ENCODE assay signal across 19 cellular contexts in genomic region chr18:12098389-12098788, GRCh38. TPM values are rescaled to one million over a fixed set of nuclear protein-coding genes. Genes with fewer than 3 reads are reported as not detected.
DNase-seq lines count a peak whose midpoint lies in the region; ATAC-seq and TF ChIP-seq lines count a peak whose summit lies in the region.
"Had no signal": no experiment of that assay in that cellular context is flagged by ENCODE, and none has a peak within 500 bp of the region (broad histone marks: within the 10 kb centered on the region; RNA-seq: fewer than 3 reads in every experiment).

No MANE protein-coding gene starts in this region.

- H3K27ac ChIP-seq in RWPE1, result no peak overlapping the region
- H3K27ac ChIP-seq: 22Rv1, HL-60 had no signal

- peaks cover 17% of the 10 kb centered on the region for H3K27me3 Mint-ChIP-seq in activated CD4-positive, alpha-beta T cell treated with anti-CD3 and anti-CD28 coated beads for 36 hours
- peaks cover 30% of the 10 kb centered on the region for H3K27me3 Mint-ChIP-seq in activated T-helper 17 cell treated with anti-CD3 and anti-CD28 coated beads, Interleukin-2, amount 50 U/mL, for 72 hours

- CTCF ChIA-PET in activated CD4-positive, alpha-beta T cell treated with anti-CD3 and anti-CD28 coated beads for 36 hours (lab: Charles Lee), result interaction anchor here (0.6 kb wide), 1 partner anchor 674 kb away, joined by 3 read pairs; no protein-coding TSS in a partner anchor
- CTCF ChIA-PET in RWPE1 (lab: Yijun Ruan, JAX), result no interaction called here

- intact Hi-C loops in activated CD4-positive, alpha-beta T cell treated with anti-CD3 and anti-CD28 coated beads for 36 hours (cut with DNase I, micrococcal nuclease), result loop anchor here in 1 of 2 experiments (10.0 kb wide), 1 partner anchor 136 kb away; no protein-coding TSS in a partner anchor

- peaks cover 3% of the 10 kb centered on the region for H3K9me3 Mint-ChIP-seq in activated CD4-positive, alpha-beta T cell treated with anti-CD3 and anti-CD28 coated beads for 36 hours (ENCODE audit: low read depth)
- no peaks in the 10 kb centered on the region for H3K9me3 Mint-ChIP-seq in activated T-helper 17 cell treated with anti-CD3 and anti-CD28 coated beads, Interleukin-2, amount 50 U/mL, for 72 hours

- no peaks in the 10 kb centered on the region for H3K36me3 Mint-ChIP-seq in activated CD4-positive, alpha-beta T cell treated with anti-CD3 and anti-CD28 coated beads for 36 hours (ENCODE audit: low read depth)
- no peaks in the 10 kb centered on the region for H3K36me3 Mint-ChIP-seq in activated T-helper 17 cell treated with anti-CD3 and anti-CD28 coated beads, Interleukin-2, amount 50 U/mL, for 72 hours (ENCODE audit: low read depth)
- H3K36me3 Mint-ChIP-seq: CD4-positive, alpha-beta memory T cell had no signal

- ATAC-seq in activated CD4-positive, alpha-beta T cell treated with anti-CD3 and anti-CD28 coated beads for 36 hours, result peak; percentile 83
- ATAC-seq in GM18502 (IDR thresholded peaks at IDR 0.05; ENCODE audit: poor library complexity, unreplicated experiment) (peak; percentile 46), HG02870 (IDR thresholded peaks at IDR 0.05; ENCODE audit: unreplicated experiment) (peak; percentile 67), GM19467 (IDR thresholded peaks at IDR 0.05; ENCODE audit: unreplicated experiment) (no peak), HG02798 (IDR thresholded peaks at IDR 0.05; ENCODE audit: poor library complexity, unreplicated experiment) (no peak)
- peak; percentile 81 for ATAC-seq in activated T-helper 17 cell treated with anti-CD3 and anti-CD28 coated beads, Interleukin-2, amount 50 U/mL, for 72 hours (replicated peaks)
- ATAC-seq: HCT116, SK-N-SH treated with all-trans-retinoic acid at 6 μM for 48 hours had no signal

- no peak overlapping the region for H3K27ac Mint-ChIP-seq in activated CD4-positive, alpha-beta T cell treated with anti-CD3 and anti-CD28 coated beads for 36 hours
- H3K27ac Mint-ChIP-seq in activated T-helper 17 cell treated with anti-CD3 and anti-CD28 coated beads, Interleukin-2, amount 50 U/mL, for 72 hours, result peak overlapping the region; percentile 46
- H3K27ac Mint-ChIP-seq: CD4-positive, alpha-beta memory T cell had no signal

- H3K4me1 Mint-ChIP-seq in activated CD4-positive, alpha-beta T cell treated with anti-CD3 and anti-CD28 coated beads for 36 hours, result peaks cover 7% of the 10 kb centered on the region
- peaks cover 7% of the 10 kb centered on the region for H3K4me1 Mint-ChIP-seq in activated T-helper 17 cell treated with anti-CD3 and anti-CD28 coated beads, Interleukin-2, amount 50 U/mL, for 72 hours
- H3K4me1 Mint-ChIP-seq: CD4-positive, alpha-beta memory T cell had no signal

- POLR2A ChIA-PET in activated CD4-positive, alpha-beta T cell treated with anti-CD3 and anti-CD28 coated beads for 36 hours (lab: Charles Lee), result no interaction called here
- POLR2A ChIA-PET in RWPE1 (lab: Yijun Ruan, JAX; ENCODE audit: low non-redundant PET), result no interaction called here

- no peak overlapping the region for H3K4me3 Mint-ChIP-seq in activated CD4-positive, alpha-beta T cell treated with anti-CD3 and anti-CD28 coated beads for 36 hours
- H3K4me3 Mint-ChIP-seq in activated T-helper 17 cell treated with anti-CD3 and anti-CD28 coated beads, Interleukin-2, amount 50 U/mL, for 72 hours, result no peak overlapping the region
- H3K4me3 Mint-ChIP-seq: CD4-positive, alpha-beta memory T cell had no signal

- no peak for DNase-seq in activated CD4-positive, alpha-beta T cell treated with anti-CD3 and anti-CD28 coated beads for 36 hours
- no peak for DNase-seq in activated CD4-positive, alpha-beta T cell treated with anti-CD3 and anti-CD28 coated beads for 4 hours
- DNase-seq in RWPE1 (ENCODE audit: low spot score), result no peak
- DNase-seq: BE2C; Calu3; CD4-positive, alpha-beta memory T cell; DMS53; NCI-H187; NCI-H69; SHP77 treated with DMSO at 0.1 percent for 48 hours had no signal

- no peak for TF ChIP-seq CTCF in RWPE1 (conservative IDR thresholded peaks at IDR 0.05; ENCODE audit: low read depth)

RNA-seq across cellular contexts. Expression of gene ANKRD62, which starts 4.7 kb away (rescaled TPM):
- not detected for total RNA-seq in activated CD4-positive, alpha-beta T cell treated with anti-CD3 and anti-CD28 coated beads for 36 hours
- total RNA-seq in activated T-helper 17 cell treated with anti-CD3 and anti-CD28 coated beads, Interleukin-2, amount 50 U/mL, for 72 hours, result not detected
- total RNA-seq: Calu3; CD4-positive, alpha-beta memory T cell had no signal

Comparison
In these comparisons a context has a peak if more than half of its experiments do, and no peak if none do; other contexts are left out.
1. ATAC-seq: peak in activated CD4-positive, alpha-beta T cell treated with anti-CD3 and anti-CD28 coated beads for 36 hours (single experiment), GM18502 (single experiment), HG02870 (single experiment) and activated T-helper 17 cell treated with anti-CD3 and anti-CD28 coated beads, Interleukin-2, amount 50 U/mL, for 72 hours (single experiment); none in GM19467 (single experiment) and HG02798 (single experiment).